In genomic region chr3:177039875-177040274, GRCh38 we compare ENCODE assay signal across 16 cellular contexts.
DNase-seq lines count a peak whose midpoint lies in the region; ATAC-seq and TF ChIP-seq lines count a peak whose summit lies in the region.
"Had no signal": no experiment of that assay in that cellular context is flagged by ENCODE, and none has a peak within 500 bp of the region (broad histone marks: within the 10 kb centered on the region; RNA-seq: fewer than 3 reads in every experiment).

No MANE protein-coding gene starts in this region.

- H3K79me2 ChIP-seq in HCT116 (ENCODE audit: insufficient read depth, low read length): peaks cover 8% of the 10 kb centered on the region

- ATAC-seq in CD4-positive, CD25-positive, alpha-beta regulatory T cell (ENCODE audit: low read depth in 2 of 2): no peak
- ATAC-seq in HCT116 (peak; percentile 64), HG03108 (IDR thresholded peaks at IDR 0.05; ENCODE audit: unreplicated experiment) (no peak), HG02870 (IDR thresholded peaks at IDR 0.05; ENCODE audit: unreplicated experiment) (no peak)

- TF ChIP-seq RAD21 in HCT116 (IDR thresholded peaks at IDR 0.05; ENCODE audit: low read depth): no peak

- H3K9me3 Mint-ChIP-seq in CD4-positive, CD25-positive, alpha-beta regulatory T cell: peaks cover 0 to 6% (median 0%) of the 10 kb centered on the region in 7 donors
- H3K9me3 Mint-ChIP-seq in brain (peaks cover 0 to 11% (median 5%) of the 10 kb centered on the region in 5 experiments), osteocyte (ENCODE audit: unreplicated experiment) (peaks cover 11% of the 10 kb centered on the region)

- no peaks in the 10 kb centered on the region for H4K20me1 ChIP-seq in HCT116 (ENCODE audit: insufficient read depth)

- 0 out of 2 replicates have a peak, but pooled peaks cover 3% of the 10 kb centered on the region for H3K9me2 ChIP-seq in HCT116 (ENCODE audit: insufficient read depth)

- peaks cover 37 to 44% (median 40%) of the 10 kb centered on the region in 4 donors for H3K4me1 Mint-ChIP-seq in CD4-positive, CD25-positive, alpha-beta regulatory T cell
- H3K4me1 Mint-ChIP-seq in brain (peaks cover 29% of the 10 kb centered on the region), osteocyte (ENCODE audit: unreplicated experiment) (peaks cover 2% of the 10 kb centered on the region)

- peak overlapping the region; percentile 22 for H3K4me2 ChIP-seq in HCT116 (ENCODE audit: low read length)

- no peaks in the 10 kb centered on the region for H3K27me3 ChIP-seq in CD4-positive, CD25-positive, alpha-beta regulatory T cell (ENCODE audit: control insufficient read depth, insufficient read depth, low read length)
- no peaks in the 10 kb centered on the region for H3K27me3 ChIP-seq in HCT116 (ENCODE audit: insufficient read depth, low read length)
- H3K27me3 ChIP-seq: adrenal gland, testis had no signal

- intact Hi-C loops in HCT116 (cut with micrococcal nuclease): no loop called here

- TF ChIP-seq CTCF in HCT116 (IDR thresholded peaks at IDR 0.05 in 2 of 3, conservative IDR thresholded peaks at IDR 0.05 in 1 of 3; ENCODE audit: borderline replicate concordance in 1 of 3, insufficient read depth in 1 of 3, low read depth in 2 of 3, low read length in 2 of 3) (no peak), brain (conservative IDR thresholded peaks at IDR 0.05) (no peak), osteocyte (IDR thresholded peaks at IDR 0.05) (no peak)

- RAD21 ChIA-PET in HCT116 (lab: Charles Lee; ENCODE audit: low non-redundant PET in 1 of 2, low total read pairs in 2 of 2, uncharacterized antibody in 2 of 2, unreplicated experiment in 2 of 2): no interaction called here

- peak overlapping the region in 1 of 4 donors; percentile 73 for H3K4me3 Mint-ChIP-seq in CD4-positive, CD25-positive, alpha-beta regulatory T cell
- H3K4me3 Mint-ChIP-seq in brain (peak overlapping the region in 1 of 5 experiments; percentile 4), osteocyte (ENCODE audit: unreplicated experiment) (no peak overlapping the region)
- H3K4me3 Mint-ChIP-seq: B cell had no signal

- H3K4me3 ChIP-seq in CD4-positive, CD25-positive, alpha-beta regulatory T cell (ENCODE audit: low read depth, low read length): no peak overlapping the region
- H3K4me3 ChIP-seq in HCT116 (replicated peaks in 1 of 2; ENCODE audit: low read depth in 1 of 2, low read length in 2 of 2): no peak overlapping the region
- H3K4me3 ChIP-seq: adrenal gland, lung, testis had no signal

- H3K9ac ChIP-seq in HCT116 (ENCODE audit: low read length): peak overlapping the region; percentile 27

- H3K9me3 ChIP-seq in CD4-positive, CD25-positive, alpha-beta regulatory T cell (ENCODE audit: control insufficient read depth in 2 of 2, low read length in 2 of 2): no peaks in the 10 kb centered on the region
- no peaks in the 10 kb centered on the region for H3K9me3 ChIP-seq in HCT116 (ENCODE audit: control insufficient read depth in 1 of 2, insufficient read depth in 1 of 2, low read depth in 1 of 2, low read length in 2 of 2)
- H3K9me3 ChIP-seq: adrenal gland, testis had no signal

- TF ChIP-seq POLR2A in HCT116 (IDR thresholded peaks at IDR 0.05; ENCODE audit: borderline replicate concordance, extremely low read depth, insufficient read depth, insufficient read length): no peak

- peaks cover 55% of the 10 kb centered on the region for H3K36me3 ChIP-seq in CD4-positive, CD25-positive, alpha-beta regulatory T cell (ENCODE audit: control insufficient read depth, insufficient read depth, low read length)
- peaks cover 5 to 19% of the 10 kb centered on the region in 2 experiments; a peak in 3 of 4 replicates for H3K36me3 ChIP-seq in HCT116 (ENCODE audit: control insufficient read depth in 1 of 2, insufficient read depth in 2 of 2, low read length in 2 of 2)

- no peak for DNase-seq in CD4-positive, CD25-positive, alpha-beta regulatory T cell
- no peak for DNase-seq in HCT116 (ENCODE audit: low read depth, low spot score)
- DNase-seq in osteocyte (ENCODE audit: extremely low spot score, unreplicated experiment): no peak
- DNase-seq in SKM-1 treated with dmso at 0.1 percent for 144 hours (lab: John Stamatoyannopoulos, UW; ENCODE audit: unreplicated experiment): no peak
- DNase-seq: activated CD4-positive, alpha-beta T cell treated with anti-CD3 and anti-CD28 coated beads, Interleukin-2, amount 50 U/mL, for 48 hours; adrenal gland; effector memory CD4-positive, alpha-beta T cell; GF-D8; NCI-H526 treated with DMSO at 0.1 percent for 48 hours; retina; testis had no signal

- H3K4me1 ChIP-seq in CD4-positive, CD25-positive, alpha-beta regulatory T cell (ENCODE audit: control insufficient read depth, insufficient read depth, low read length, poor library complexity, severe bottlenecking): peaks cover 23% of the 10 kb centered on the region
- peaks cover 9 to 39% of the 10 kb centered on the region in 2 experiments for H3K4me1 ChIP-seq in HCT116 (ENCODE audit: control insufficient read depth in 1 of 2, insufficient read depth in 2 of 2, low read length in 2 of 2)
- H3K4me1 ChIP-seq: testis had no signal

- CTCF ChIA-PET in HCT116 (lab: Charles Lee): no interaction called here

- no peak overlapping the region for H3K27ac ChIP-seq in CD4-positive, CD25-positive, alpha-beta regulatory T cell (ENCODE audit: insufficient read depth, low read length, poor library complexity, severe bottlenecking)
- H3K27ac ChIP-seq in HCT116 (ENCODE audit: low read depth, low read length): peak overlapping the region; percentile 33; the same call in 1 of the 2 replicates
- H3K27ac ChIP-seq: adrenal gland, testis had no signal

- H3K36me3 Mint-ChIP-seq in CD4-positive, CD25-positive, alpha-beta regulatory T cell: peaks cover 59% of the 10 kb centered on the region
- H3K36me3 Mint-ChIP-seq in brain: peaks cover 81% of the 10 kb centered on the region
- peaks cover 85% of the 10 kb centered on the region for H3K36me3 Mint-ChIP-seq in osteocyte (ENCODE audit: unreplicated experiment)

- BruUV-seq in HCT116 (replicated peaks; lab: Mats Ljungman, UMichigan): no TSS peak

- H3K27ac Mint-ChIP-seq in CD4-positive, CD25-positive, alpha-beta regulatory T cell: peak overlapping the region in 2 of 3 donors; percentile 39 to 89
- peak overlapping the region in 4 of 5 experiments; percentile 8 to 93 (median 75) for H3K27ac Mint-ChIP-seq in brain
- H3K27ac Mint-ChIP-seq in osteocyte (ENCODE audit: unreplicated experiment): peak overlapping the region; percentile 63
- H3K27ac Mint-ChIP-seq: B cell had no signal

- H2AFZ ChIP-seq in HCT116 (ENCODE audit: low read depth, low read length, poor library complexity, severe bottlenecking): no peak overlapping the region

- no peaks in the 10 kb centered on the region for H3K27me3 Mint-ChIP-seq in CD4-positive, CD25-positive, alpha-beta regulatory T cell
- no peaks in the 10 kb centered on the region for H3K27me3 Mint-ChIP-seq in brain
- H3K27me3 Mint-ChIP-seq in osteocyte (ENCODE audit: unreplicated experiment): no peaks in the 10 kb centered on the region
- H3K27me3 Mint-ChIP-seq: B cell had no signal

- POLR2A ChIA-PET in HCT116 (lab: Charles Lee): no interaction called here

TF ChIP-seq in HCT116, 20 proteins besides CTCF, POLR2A, EP300 and RAD21:
- TF ChIP-seq CBX3 (IDR thresholded peaks at IDR 0.05; ENCODE audit: low read depth) (no peak), TCF7L2 (IDR thresholded peaks at IDR 0.05; ENCODE audit: borderline replicate concordance, extremely low read depth, insufficient read depth, insufficient read length) (no peak), ZFX (IDR thresholded peaks at IDR 0.05) (no peak), ZBTB33 (IDR thresholded peaks at IDR 0.05; ENCODE audit: extremely low read depth, insufficient replicate concordance, low read length) (no peak), YY1 (IDR thresholded peaks at IDR 0.05; ENCODE audit: extremely low read depth, insufficient replicate concordance, low read depth, low read length) (no peak), EZH2 (IDR thresholded peaks at IDR 0.05) (no peak), EZH2phosphoT487 (IDR thresholded peaks at IDR 0.05; ENCODE audit: borderline replicate concordance) (no peak), EGR1 (IDR thresholded peaks at IDR 0.05; ENCODE audit: low read depth) (no peak), POLR2AphosphoS5 (IDR thresholded peaks at IDR 0.05; ENCODE audit: low read depth, low read length) (no peak), MAX (IDR thresholded peaks at IDR 0.05) (no peak), ELF1 (IDR thresholded peaks at IDR 0.05; ENCODE audit: borderline replicate concordance, low read depth) (no peak), CEBPB (IDR thresholded peaks at IDR 0.05; ENCODE audit: low read depth) (no peak), JUND (IDR thresholded peaks at IDR 0.05) (no peak), FOSL1 (IDR thresholded peaks at IDR 0.05; ENCODE audit: low read depth) (no peak), SIN3A (IDR thresholded peaks at IDR 0.05; ENCODE audit: low read depth) (no peak), SP1 (IDR thresholded peaks at IDR 0.05; ENCODE audit: low read depth) (no peak), ZNF274 (IDR thresholded peaks at IDR 0.05; ENCODE audit: low read depth, low read length) (no peak), SRF (IDR thresholded peaks at IDR 0.05; ENCODE audit: low read depth) (no peak)
